1 cellular context compared by ENCODE assay signal in the genomic region with DNA sequence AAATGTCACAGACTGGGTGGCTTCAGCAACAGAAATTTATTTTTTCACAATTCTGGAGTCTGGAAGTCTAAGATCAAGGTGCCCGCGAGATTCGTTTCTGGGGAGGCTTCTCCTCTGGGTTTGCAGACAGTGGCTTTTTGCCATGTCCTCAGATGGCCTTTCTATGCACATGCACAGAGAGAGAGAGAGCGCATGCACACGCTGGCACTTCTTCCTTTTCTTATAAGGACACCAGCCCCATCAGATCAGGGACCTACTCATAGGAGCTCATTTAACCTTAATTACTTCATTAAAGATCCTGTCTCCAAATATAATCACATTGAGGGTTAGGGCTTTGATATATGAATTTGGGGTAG.
TF ChIP-seq lines count a peak whose summit lies in the region.

No MANE protein-coding gene starts in this region.

TF ChIP-seq in H1, 55 proteins besides CTCF, POLR2A, EP300 and RAD21 (continued from another document):
- TF ChIP-seq FOSL1 (IDR thresholded peaks at IDR 0.05; ENCODE audit: insufficient read depth, low read depth, low read length) (no peak), KDM1A (IDR thresholded peaks at IDR 0.05; ENCODE audit: borderline replicate concordance, low read length) (no peak), CEBPB (IDR thresholded peaks at IDR 0.05; ENCODE audit: low read depth, low read length) (no peak)
- TF ChIP-seq, protein P1, sequence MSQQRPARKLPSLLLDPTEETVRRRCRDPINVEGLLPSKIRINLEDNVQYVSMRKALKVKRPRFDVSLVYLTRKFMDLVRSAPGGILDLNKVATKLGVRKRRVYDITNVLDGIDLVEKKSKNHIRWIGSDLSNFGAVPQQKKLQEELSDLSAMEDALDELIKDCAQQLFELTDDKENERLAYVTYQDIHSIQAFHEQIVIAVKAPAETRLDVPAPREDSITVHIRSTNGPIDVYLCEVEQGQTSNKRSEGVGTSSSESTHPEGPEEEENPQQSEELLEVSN (IDR thresholded peaks at IDR 0.05) = no peak
